In the genomic region with DNA sequence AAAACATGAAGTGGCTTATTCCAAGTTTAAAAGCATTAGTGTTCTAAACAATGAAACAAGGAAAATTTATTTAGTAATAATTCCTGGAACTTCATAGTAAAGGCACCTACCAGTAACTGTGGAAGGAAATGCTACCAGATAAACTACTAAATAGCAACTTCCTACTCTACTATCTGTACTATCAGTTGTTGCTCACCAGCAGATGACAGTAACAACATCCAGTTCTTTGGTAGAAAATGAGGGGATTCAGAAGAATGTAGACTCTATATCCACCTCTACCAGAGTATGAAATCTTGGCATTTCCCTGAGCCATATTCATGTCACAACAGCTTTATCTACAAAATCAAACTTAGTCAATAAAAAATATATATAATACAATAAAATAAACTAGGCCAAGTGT, we compare ENCODE assay signal across 24 cellular contexts. TPM values are rescaled to one million over a fixed set of nuclear protein-coding genes. Genes with fewer than 3 reads are reported as not detected.
DNase-seq lines count a peak whose midpoint lies in the region; ATAC-seq, FAIRE-seq and TF ChIP-seq lines count a peak whose summit lies in the region.
"Had no signal": no experiment of that assay in that cellular context is flagged by ENCODE, and none has a peak within 500 bp of the region (broad histone marks: within the 10 kb centered on the region; RNA-seq: fewer than 3 reads in every experiment).

No MANE protein-coding gene starts in this region.

- no peaks in the 10 kb centered on the region for H4K20me1 ChIP-seq in K562 (replicated peaks; ENCODE audit: control insufficient read depth, insufficient read depth, low read length)

- POLR2A ChIA-PET in K562 (lab: Yijun Ruan, JAX): interaction anchor here (1.1 kb wide), 1 partner anchor 9 kb away, joined by 3 read pairs; no protein-coding TSS in a partner anchor

- no peak for TF ChIP-seq POLR2A in K562 (conservative IDR thresholded peaks at IDR 0.05)

- peaks cover 18 to 20% of the 10 kb centered on the region in 2 donors for H3K4me1 Mint-ChIP-seq in natural killer cell
- H3K4me1 Mint-ChIP-seq in natural killer cell treated with Interleukin-12 subunit alpha and Interleukin-12 subunit beta and Interleukin-15 and Interleukin-18, amount 100 ng/mL, for 72 hours (ENCODE audit: low read depth in 2 of 2): peaks cover 9 to 14% of the 10 kb centered on the region in 2 donors
- peaks cover 17 to 22% of the 10 kb centered on the region in 2 donors for H3K4me1 Mint-ChIP-seq in immature natural killer cell

- in situ Hi-C loops in K562 (cut with MboI): no loop called here

- ATAC-seq in natural killer cell (no peak), K562 (peak; percentile 26; the same call in 2 of the 3 replicates), psoas muscle (no peak)
- ATAC-seq in natural killer cell treated with Interleukin-12 subunit alpha and Interleukin-12 subunit beta and Interleukin-15 and Interleukin-18, amount 100 ng/mL, for 72 hours: no peak
- ATAC-seq: A549, Panc1 had no signal

- H3K4me1 ChIP-seq in K562 (replicated peaks in 1 of 2; ENCODE audit: control insufficient read depth in 2 of 2, insufficient read depth in 2 of 2, low read length in 2 of 2): peaks cover 15 to 17% of the 10 kb centered on the region in 2 experiments; a peak in 4 of 5 replicates
- H3K4me1 ChIP-seq in psoas muscle: peaks cover 3% of the 10 kb centered on the region
- H3K4me1 ChIP-seq: BE2C had no signal

- H3K27ac ChIP-seq in K562 (ENCODE audit: extremely low read depth, low read depth, low read length) (peak overlapping the region; percentile 69), psoas muscle (no peak overlapping the region)

- H2AFZ ChIP-seq in K562 (ENCODE audit: low read depth, low read length): peak overlapping the region; percentile 51

- H3K27me3 ChIP-seq in K562 (ENCODE audit: control insufficient read depth in 2 of 2, insufficient read depth in 2 of 2, low read length in 2 of 2) (no peaks in the 10 kb centered on the region), psoas muscle (ENCODE audit: insufficient read depth in 3 of 3, low read length in 2 of 3) (no peaks in the 10 kb centered on the region)
- H3K27me3 ChIP-seq: BE2C had no signal

- H3K79me2 ChIP-seq in K562 (ENCODE audit: control insufficient read depth, insufficient read depth, low read length): peaks cover 16% of the 10 kb centered on the region

- FAIRE-seq in K562 (lab: Jason Lieb, UNC): peak; percentile 73
- FAIRE-seq: A549 had no signal

- H3K4me3 ChIP-seq in K562 (no peak overlapping the region), psoas muscle (no peak overlapping the region)
- H3K4me3 ChIP-seq: A549 had no signal

- H3K4me2 ChIP-seq in K562 (ENCODE audit: insufficient read depth, low read length): peak overlapping the region; percentile 46; the same call in 1 of the 2 replicates
- H3K4me2 ChIP-seq: A549 had no signal

- H3K27me3 Mint-ChIP-seq in natural killer cell (ENCODE audit: low read depth in 2 of 2): no peaks in the 10 kb centered on the region
- no peaks in the 10 kb centered on the region for H3K27me3 Mint-ChIP-seq in natural killer cell treated with Interleukin-12 subunit alpha and Interleukin-12 subunit beta and Interleukin-15 and Interleukin-18, amount 100 ng/mL, for 72 hours
- H3K27me3 Mint-ChIP-seq in immature natural killer cell (ENCODE audit: low read depth in 3 of 3): peaks cover 0 to 13% (median 3%) of the 10 kb centered on the region in 3 donors
- H3K27me3 Mint-ChIP-seq: CD4-positive, CD25-positive, alpha-beta regulatory T cell had no signal

- CTCF ChIA-PET in K562 (lab: Yijun Ruan, JAX; ENCODE audit: low intra/inter-chr PET ratio): no interaction called here

- H3K4me3 Mint-ChIP-seq in natural killer cell: no peak overlapping the region
- no peak overlapping the region for H3K4me3 Mint-ChIP-seq in natural killer cell treated with Interleukin-12 subunit alpha and Interleukin-12 subunit beta and Interleukin-15 and Interleukin-18, amount 100 ng/mL, for 72 hours
- H3K4me3 Mint-ChIP-seq in immature natural killer cell: no peak overlapping the region
- H3K4me3 Mint-ChIP-seq: HFFc6 had no signal

- intact Hi-C loops in natural killer cell (cut with micrococcal nuclease): loop anchor here (5.0 to 10.0 kb wide), 2 partner anchors 64 to 131 kb away; a partner anchor contains a TSS
- intact Hi-C loops in K562 (cut with micrococcal nuclease): loop anchor here (5.0 kb wide), 1 partner anchor 64 kb away; a partner anchor contains a TSS
- intact Hi-C loops in psoas muscle (cut with DNase I): no loop called here

- TF ChIP-seq EP300 in K562 (IDR thresholded peaks at IDR 0.05; ENCODE audit: low read length): 0 out of 2 replicates have a peak, but pooled peaks have one; percentile 5

- H3K27ac Mint-ChIP-seq in natural killer cell (peak overlapping the region; percentile 11 to 59), immature natural killer cell (peak overlapping the region in 4 of 6 donors; percentile 34 to 88 (median 58))
- H3K27ac Mint-ChIP-seq in natural killer cell treated with Interleukin-12 subunit alpha and Interleukin-12 subunit beta and Interleukin-15 and Interleukin-18, amount 100 ng/mL, for 72 hours: no peak overlapping the region
- H3K27ac Mint-ChIP-seq: HFFc6 had no signal

- H3K9me1 ChIP-seq in K562 (ENCODE audit: control insufficient read depth, insufficient read depth, low read length): no peaks in the 10 kb centered on the region

- TF ChIP-seq CTCF in natural killer cell (IDR thresholded peaks at IDR 0.05): no peak
- TF ChIP-seq CTCF in K562 (IDR thresholded peaks at IDR 0.05 in 2 of 3, conservative IDR thresholded peaks at IDR 0.05 in 1 of 3; ENCODE audit: insufficient read depth in 2 of 3, low read depth in 1 of 3, low read length in 3 of 3): no peak
- TF ChIP-seq CTCF in psoas muscle (IDR thresholded peaks at IDR 0.05): no peak

- H3K9me3 ChIP-seq in K562 (replicated peaks; ENCODE audit: control insufficient read depth, insufficient read depth, low read depth, low read length) (no peaks in the 10 kb centered on the region), psoas muscle (no peaks in the 10 kb centered on the region)
- H3K9me3 ChIP-seq: A549, BE2C had no signal

- peak overlapping the region in 1 of 2 experiments; percentile 48; a peak in 2 of 4 replicates for H3K9ac ChIP-seq in K562 (ENCODE audit: insufficient read depth in 1 of 2, low read depth in 2 of 2, low read length in 2 of 2)

- H3K36me3 Mint-ChIP-seq in natural killer cell (no peaks in the 10 kb centered on the region), immature natural killer cell (peaks cover 0 to 12% (median 5%) of the 10 kb centered on the region in 3 donors)
- H3K36me3 Mint-ChIP-seq in natural killer cell treated with Interleukin-12 subunit alpha and Interleukin-12 subunit beta and Interleukin-15 and Interleukin-18, amount 100 ng/mL, for 72 hours: no peaks in the 10 kb centered on the region

- H3K9me3 Mint-ChIP-seq in natural killer cell (no peaks in the 10 kb centered on the region), immature natural killer cell (no peaks in the 10 kb centered on the region)
- no peaks in the 10 kb centered on the region for H3K9me3 Mint-ChIP-seq in natural killer cell treated with Interleukin-12 subunit alpha and Interleukin-12 subunit beta and Interleukin-15 and Interleukin-18, amount 100 ng/mL, for 72 hours
- H3K9me3 Mint-ChIP-seq: HFFc6 had no signal

- DNase-seq in natural killer cell: no peak
- DNase-seq in natural killer cell treated with Interleukin-12 subunit alpha and Interleukin-12 subunit beta and Interleukin-15 and Interleukin-18, amount 100 ng/mL, for 72 hours (ENCODE audit: low spot score): no peak
- peak in 2 of 4 experiments; percentile 22 to 44 for DNase-seq in K562 (ENCODE audit: extremely low read depth in 1 of 4, low spot score in 3 of 4)
- no peak for DNase-seq in immature natural killer cell
- no peak for DNase-seq in psoas muscle
- no peak for DNase-seq in NCI-H2029 treated with DMSO at 0.1 percent for 48 hours (lab: John Stamatoyannopoulos, UW)
- DNase-seq in activated naive CD4-positive, alpha-beta T cell treated with Interleukin-2 at 50 U/mL for 16 hours: no peak
- DNase-seq in pons (ENCODE audit: low spot score): no peak
- DNase-seq: BE2C; EL; H7; HFFc6; MM.1S; NCI-H1092; NCI-H1436; NCI-H1930; NCI-H2227 treated with DMSO at 0.1 percent for 48 hours; NCI-H510A treated with DMSO at 0.1 percent for 48 hours; NCI-H774; NK-92 treated with Interleukin-12 subunit alpha and Interleukin-12 subunit beta, amount 100 ng/mL, for 24 hours; SIG-M5 had no signal

- H3K36me3 ChIP-seq in K562 (ENCODE audit: control insufficient read depth, insufficient read depth, low read length) (peaks cover 25% of the 10 kb centered on the region; the same call in 2 of the 3 replicates), psoas muscle (ENCODE audit: insufficient read depth in 1 of 2, low read depth in 1 of 2) (peaks cover 2 to 42% of the 10 kb centered on the region in 2 donors)
- H3K36me3 ChIP-seq: BE2C had no signal

- no peak for TF ChIP-seq RAD21 in K562 (CRISPR knock-in tag; conservative IDR thresholded peaks at IDR 0.05 in 1 of 2, IDR thresholded peaks at IDR 0.05 in 1 of 2)

- BruUV-seq in K562 (replicated peaks; lab: Mats Ljungman, UMichigan): no TSS peak

RNA-seq across cellular contexts. Expression of a gene that starts 3.1 kb away (rescaled TPM):
- 10 to 100 TPM in 2 of 3 donors, 1 to 10 TPM in 1; 8.6 to 15.7 (median 13.0) TPM for total RNA-seq in natural killer cell
- total RNA-seq in natural killer cell treated with Interleukin-12 subunit alpha and Interleukin-12 subunit beta and Interleukin-15 and Interleukin-18, amount 100 ng/mL, for 72 hours: 10 to 100 TPM; 11.5 to 15.5 TPM
- 47.7 and 80.6 TPM in 2 replicates for total RNA-seq in K562 (2011; cell fraction: chromatin; rRNA removed; ENCODE audit: low replicate concordance)
- 37.8 and 37.9 TPM in 2 replicates for total RNA-seq in K562 (2011; cell fraction: nucleolus; rRNA removed)
- total RNA-seq in K562 (2011; cell fraction: nucleoplasm; rRNA removed): 54.6 and 76.0 TPM in 2 replicates
- 6.4 and 9.1 TPM in 2 replicates for total RNA-seq in K562 (2014; rRNA removed)
- 10.3 and 11.8 TPM in 2 replicates for total RNA-seq in K562 (2014; rRNA removed; fragmentation: Illumina TruSeq; extraction: Trizol)
- 9.4 and 11.3 TPM in 2 replicates for total RNA-seq in K562 (2015; rRNA removed; fragmentation: Illumina TruSeq; extraction: Trizol)
- total RNA-seq in K562 (2021): 10.3 and 10.6 TPM in 2 replicates
- polyA plus RNA-seq in K562 (2011; rRNA removed): 15.3 and 15.8 TPM in 2 replicates
- polyA plus RNA-seq in K562 (2011; cell fraction: cytosol; rRNA removed): 6.6 and 10.6 TPM in 2 replicates
- polyA plus RNA-seq in K562 (2011; cell fraction: nucleus; rRNA removed): 33.3 and 43.6 TPM in 2 replicates
- polyA plus RNA-seq in K562 (2012): 7.2 and 13.1 TPM in 2 replicates
- 9.5 and 12.3 TPM in 2 replicates for polyA plus RNA-seq in K562 (2014; fragmentation: Illumina TruSeq; extraction: Trizol)
- 1 to 10 TPM; 2.7 to 5.4 TPM for polyA plus RNA-seq in K562 (2014; fragmentation: Nextera tagmentation; extraction: Ambion mirVana)
- polyA plus RNA-seq in K562 (2014; rRNA removed): 9.0 and 9.4 TPM in 2 replicates
- polyA minus RNA-seq in K562 (2011; rRNA and poly(A)+ RNA removed): 16.9 and 18.1 TPM in 2 replicates
- polyA minus RNA-seq in K562 (2011; cell fraction: cytosol; rRNA and poly(A)+ RNA removed): 4.8 and 7.2 TPM in 2 replicates
- polyA minus RNA-seq in K562 (2011; cell fraction: nucleus; rRNA and poly(A)+ RNA removed): 16.3 and 31.0 TPM in 2 replicates
- polyA plus RNA-seq in immature natural killer cell: 1 to 10 TPM; 3.2 to 9.1 (median 3.2) TPM
- total RNA-seq in psoas muscle: 10 to 100 TPM in 1 of 4 donors, 1 to 10 TPM in 3; 5.2 to 11.5 (median 9.1) TPM
- polyA plus RNA-seq in psoas muscle: 1 to 10 TPM; 4.6 to 9.1 (median 5.0) TPM

RNA-seq across cellular contexts. Expression of a gene that starts 3.2 kb away (rescaled TPM):
- 1 to 10 TPM; 3.1 to 3.6 (median 3.2) TPM for total RNA-seq in natural killer cell
- 1 to 10 TPM in 1 of 2 donors, under 1 TPM in 1; 0.48 to 2.1 TPM for total RNA-seq in natural killer cell treated with Interleukin-12 subunit alpha and Interleukin-12 subunit beta and Interleukin-15 and Interleukin-18, amount 100 ng/mL, for 72 hours
- total RNA-seq in K562 (2011; cell fraction: chromatin; rRNA removed; ENCODE audit: low replicate concordance): 4.3 and 14.3 TPM in 2 replicates
- 1.7 and 2.8 TPM in 2 replicates for total RNA-seq in K562 (2011; cell fraction: nucleolus; rRNA removed)
- 4.1 and 7.0 TPM in 2 replicates for total RNA-seq in K562 (2011; cell fraction: nucleoplasm; rRNA removed)
- total RNA-seq in K562 (2014; rRNA removed): 2.9 and 4.3 TPM in 2 replicates
- 4.3 and 4.8 TPM in 2 replicates for total RNA-seq in K562 (2014; rRNA removed; fragmentation: Illumina TruSeq; extraction: Trizol)
- 3.4 and 4.9 TPM in 2 replicates for total RNA-seq in K562 (2015; rRNA removed; fragmentation: Illumina TruSeq; extraction: Trizol)
- 1.4 and 1.5 TPM in 2 replicates for total RNA-seq in K562 (2021)
- polyA plus RNA-seq in K562 (2011; rRNA removed): 3.4 and 4.8 TPM in 2 replicates
- 0.25 and 1.1 TPM in 2 replicates for polyA plus RNA-seq in K562 (2011; cell fraction: cytosol; rRNA removed)
- 3.8 and 6.0 TPM in 2 replicates for polyA plus RNA-seq in K562 (2011; cell fraction: nucleus; rRNA removed)
- 3.2 and 3.8 TPM in 2 replicates for polyA plus RNA-seq in K562 (2012)
- polyA plus RNA-seq in K562 (2014; fragmentation: Illumina TruSeq; extraction: Trizol): 3.7 and 4.2 TPM in 2 replicates
- polyA plus RNA-seq in K562 (2014; fragmentation: Nextera tagmentation; extraction: Ambion mirVana): 1 to 10 TPM; 1.3 to 1.7 TPM
- 3.3 and 3.7 TPM in 2 replicates for polyA plus RNA-seq in K562 (2014; rRNA removed)
- polyA minus RNA-seq in K562 (2011; rRNA and poly(A)+ RNA removed): 2.7 and 3.4 TPM in 2 replicates
- polyA minus RNA-seq in K562 (2011; cell fraction: cytosol; rRNA and poly(A)+ RNA removed): 1.4 TPM in 1 of 2 replicates, not detected in the other
- 2.6 and 3.6 TPM in 2 replicates for polyA minus RNA-seq in K562 (2011; cell fraction: nucleus; rRNA and poly(A)+ RNA removed)
- polyA plus RNA-seq in immature natural killer cell: 1 to 10 TPM; 1.6 to 4.0 (median 3.4) TPM
- total RNA-seq in psoas muscle: 1 to 10 TPM; 1.0 to 1.7 (median 1.3) TPM
- 1 to 10 TPM; 1.1 to 3.2 (median 2.1) TPM for polyA plus RNA-seq in psoas muscle

Comparison
In these comparisons a context has a peak if more than half of its experiments do, and no peak if none do; other contexts are left out.
1. H3K27ac Mint-ChIP-seq: peak in natural killer cell (2 of 2) and immature natural killer cell (4 of 6); none in natural killer cell treated with Interleukin-12 subunit alpha and Interleukin-12 subunit beta and Interleukin-15 and Interleukin-18, amount 100 ng/mL, for 72 hours (0 of 2).
2. intact Hi-C loops: an anchor here in natural killer cell (5.0 to 10.0 kb wide) and K562 (5.0 kb wide); none called in psoas muscle.